Comparison of ENCODE assay signal across 17 cellular contexts in the genomic region with DNA sequence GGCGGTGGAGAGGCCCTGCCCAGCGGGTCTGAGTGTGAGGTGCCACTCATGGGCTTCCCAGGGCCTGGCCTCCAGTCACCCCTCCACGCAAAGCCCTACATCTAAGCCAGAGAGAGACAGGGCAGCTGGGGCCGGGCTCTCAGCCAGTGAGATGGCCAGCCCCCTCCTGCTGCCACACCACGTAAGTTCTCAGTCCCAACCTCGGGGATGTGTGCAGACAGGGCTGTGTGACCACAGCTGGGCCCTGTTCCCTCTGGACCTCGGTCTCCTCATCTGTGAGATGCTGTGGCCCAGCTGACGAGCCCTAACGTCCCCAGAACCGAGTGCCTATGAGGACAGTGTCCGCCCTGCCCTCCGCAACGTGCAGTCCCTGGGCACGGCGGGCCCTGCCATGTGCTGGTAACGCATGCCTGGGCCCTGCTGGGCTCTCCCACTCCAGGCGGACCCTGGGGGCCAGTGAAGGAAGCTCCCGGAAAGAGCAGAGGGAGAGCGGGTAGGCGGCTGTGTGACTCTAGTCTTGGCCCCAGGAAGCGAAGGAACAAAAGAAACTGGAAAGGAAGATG. TPM values are rescaled to one million over a fixed set of nuclear protein-coding genes. Genes with fewer than 3 reads are reported as not detected.
DNase-seq lines count a peak whose midpoint lies in the region; ATAC-seq and TF ChIP-seq lines count a peak whose summit lies in the region.
"Had no signal": no experiment of that assay in that cellular context is flagged by ENCODE, and none has a peak within 500 bp of the region (broad histone marks: within the 10 kb centered on the region; RNA-seq: fewer than 3 reads in every experiment).

No MANE protein-coding gene starts in this region.

- H3K27me3 ChIP-seq in adipocyte (replicated peaks; ENCODE audit: control insufficient read depth, insufficient read depth, low read length) (no peaks in the 10 kb centered on the region), vagina (no peaks in the 10 kb centered on the region)
- H3K27me3 ChIP-seq: ovary had no signal

- H3K4me1 ChIP-seq in adipocyte (ENCODE audit: control insufficient read depth, insufficient read depth, low read length) (peaks cover 50% of the 10 kb centered on the region), vagina (peaks cover 61% of the 10 kb centered on the region)

- peak overlapping the region; percentile 20 for H3K27ac ChIP-seq in vagina
- H3K27ac ChIP-seq: ovary had no signal

- H3K9ac ChIP-seq in adipocyte (ENCODE audit: low read length), result peak overlapping the region; percentile 19

- H3K4me3 ChIP-seq in adipocyte (ENCODE audit: low read length), result no peak overlapping the region
- H3K4me3 ChIP-seq in vagina, result no peak overlapping the region
- H3K4me3 ChIP-seq: ovary had no signal

- TF ChIP-seq POLR2A in vagina (IDR thresholded peaks at IDR 0.05), result no peak

- no peak for ATAC-seq in left ventricle myocardium superior
- no peak for ATAC-seq in Right ventricle myocardium inferior
- no peak for ATAC-seq in GM18520 (IDR thresholded peaks at IDR 0.05; ENCODE audit: unreplicated experiment)

- intact Hi-C loops in left ventricle myocardium superior (cut with micrococcal nuclease) (no loop called here), Right ventricle myocardium inferior (cut with DNase I) (no loop called here), vagina (cut with DNase I) (no loop called here)

- H3K36me3 ChIP-seq in adipocyte (ENCODE audit: control insufficient read depth, insufficient read depth, low read length, severe bottlenecking), result peaks cover 40% of the 10 kb centered on the region
- H3K36me3 ChIP-seq in vagina, result peaks cover 0 to 32% of the 10 kb centered on the region in 2 donors
- H3K36me3 ChIP-seq: ovary had no signal

- H3K9me3 ChIP-seq in adipocyte (ENCODE audit: control insufficient read depth, low read length) (no peaks in the 10 kb centered on the region), vagina (no peaks in the 10 kb centered on the region)
- H3K9me3 ChIP-seq: ovary had no signal

- peak; percentile 33 for DNase-seq in left ventricle myocardium superior
- DNase-seq in Right ventricle myocardium inferior (ENCODE audit: missing footprints), result no peak
- no peak for DNase-seq in adipocyte (ENCODE audit: low read depth)
- DNase-seq in myocyte (ENCODE audit: low read depth), result peak; percentile 66
- no peak for DNase-seq in vagina (ENCODE audit: extremely low spot score in 2 of 2)
- no peak for DNase-seq in T1000 (lab: John Stamatoyannopoulos, UW)
- DNase-seq in NCI-H2227 treated with DMSO at 0.1 percent for 48 hours (lab: John Stamatoyannopoulos, UW), result no peak
- DNase-seq: ACHN, activated gamma-delta T cell, DMS79 treated with DMSO at 0.1 percent for 48 hours, foreskin melanocyte, H7, NCI-H1930, NCI-H446 treated with DMSO at 0.1 percent for 48 hours, ovary had no signal

- TF ChIP-seq CTCF in vagina (IDR thresholded peaks at IDR 0.05), result no peak

RNA-seq across cellular contexts. Expression of gene VASN, which starts 11.2 kb away (rescaled TPM):
- total RNA-seq in left ventricle myocardium superior, result 4.3 TPM
- total RNA-seq in Right ventricle myocardium inferior, result 6.4 TPM
- 7.5 and 10.9 TPM in 2 replicates for total RNA-seq in myocyte
- 28.3 TPM for polyA plus RNA-seq in myocyte (2012)
- total RNA-seq in vagina, result 37.6 TPM
- polyA plus RNA-seq: CD8-positive, alpha-beta memory T cell had no signal

RNA-seq across cellular contexts. Expression of gene PAM16, which starts 31.8 kb away (rescaled TPM):
- total RNA-seq in left ventricle myocardium superior, result 70.0 TPM
- 73.4 TPM for total RNA-seq in Right ventricle myocardium inferior
- total RNA-seq in myocyte, result 28.4 and 50.7 TPM in 2 replicates
- polyA plus RNA-seq in myocyte (2012), result 47.6 TPM
- 76.1 TPM for total RNA-seq in vagina

RNA-seq across cellular contexts. Expression of gene CORO7, which starts 33.5 kb away (rescaled TPM):
- total RNA-seq in left ventricle myocardium superior, result 10.1 TPM
- total RNA-seq in Right ventricle myocardium inferior, result 11.6 TPM
- 122 and 370 TPM in 2 replicates for total RNA-seq in myocyte
- polyA plus RNA-seq in myocyte (2012), result 78.9 TPM
- 30.9 TPM for total RNA-seq in vagina

RNA-seq across cellular contexts. Expression of gene DNAJA3, which starts 42.8 kb away (rescaled TPM):
- total RNA-seq in left ventricle myocardium superior (83.9 TPM), Right ventricle myocardium inferior (71.4 TPM), myocyte (67.6 and 72.7 TPM in 2 replicates), vagina (33.6 TPM)
- polyA plus RNA-seq in myocyte (2012), result 47.1 TPM

Comparison
In these comparisons a context has a peak if more than half of its experiments do, and no peak if none do; other contexts are left out.
1. DNase-seq: peak in left ventricle myocardium superior (single experiment) and myocyte (single experiment); none in Right ventricle myocardium inferior (single experiment), adipocyte (single experiment), vagina (0 of 2), T1000 (single experiment) and NCI-H2227 treated with DMSO at 0.1 percent for 48 hours (single experiment).